ENCODE assay signal across 8 cellular contexts in genomic region chr7:6589829-6590644, GRCh38. TPM values are rescaled to one million over a fixed set of nuclear protein-coding genes. Genes with fewer than 3 reads are reported as not detected.
DNase-seq lines count a peak whose midpoint lies in the region; ATAC-seq and TF ChIP-seq lines count a peak whose summit lies in the region.

INTS15 (plus strand) TSS chr7:6590021; CDS start chr7:6590284, 263 bp downstream.

- no peaks in the 10 kb centered on the region for H3K36me3 ChIP-seq in uterus

- H3K4me1 ChIP-seq in uterus: peaks cover 0 to 4% of the 10 kb centered on the region in 2 donors

- TF ChIP-seq CTCF in GM12875 (IDR thresholded peaks at IDR 0.05; ENCODE audit: borderline replicate concordance, insufficient read depth, low read depth, low read length) (peak; percentile 87), HFFc6 (IDR thresholded peaks at IDR 0.05) (peak; percentile 85), uterus (IDR thresholded peaks at IDR 0.05) (peak; percentile 42 to 97 (median 93))

- H3K27me3 Mint-ChIP-seq in HFFc6 (ENCODE audit: insufficient read depth): no peaks in the 10 kb centered on the region; the same call in none of the 2 replicates

- peak; percentile 96 for ATAC-seq in left ventricle myocardium superior

- TF ChIP-seq POLR2A in uterus (IDR thresholded peaks at IDR 0.05): peak; percentile 40 to 74

- H3K4me3 ChIP-seq in GM12875 (ENCODE audit: low read depth, low read length) (peak within 1 kb of the TSS; percentile 98), uterus (peak within 1 kb of the TSS; percentile 50 to 71)

- peak within 1 kb of the TSS; percentile 93 for H3K4me3 Mint-ChIP-seq in HFFc6

- H3K9me3 Mint-ChIP-seq in HFFc6: no peaks in the 10 kb centered on the region

- peaks cover 5% of the 10 kb centered on the region; the same call in 1 of the 2 replicates for H3K36me3 Mint-ChIP-seq in HFFc6 (ENCODE audit: low read depth)

- intact Hi-C loops in T-helper 1 cell treated with Interleukin-12 subunit alpha and Interleukin-12 subunit beta and Interleukin-4 antibody, amounts not matched to agents 30 ng/mL and 1 ng/mL, for 36 hours (cut with micrococcal nuclease): loop anchor here (1.0 kb wide), 6 partner anchors 13 to 1050 kb away; partner anchors contain the start of genes UMAD1 and ZDHHC4
- intact Hi-C loops in left ventricle myocardium superior (cut with micrococcal nuclease): no loop called here
- intact Hi-C loops in uterus (cut with DNase I; ENCODE audit: low total_unique reads): no loop called here

- peak within 1 kb of the TSS; percentile 54 for H3K27ac Mint-ChIP-seq in HFFc6

- H3K27ac ChIP-seq in uterus: peak within 1 kb of the TSS; percentile 66 to 85

- H3K9me3 ChIP-seq in uterus: no peaks in the 10 kb centered on the region

- DNase-seq in HFFc6: peak; percentile 54
- DNase-seq in MV-4-11 (lab: John Stamatoyannopoulos, UW): peak; percentile 55
- peak; percentile 73 for DNase-seq in amniotic epithelial cell (ENCODE audit: low read depth)
- peak; percentile 90 for DNase-seq in left ventricle myocardium superior
- DNase-seq in putamen (ENCODE audit: low spot score): peak; percentile 71
- peak; percentile 60 to 77 for DNase-seq in uterus

- peaks cover 6% of the 10 kb centered on the region for H3K4me1 Mint-ChIP-seq in HFFc6 (ENCODE audit: low read depth)

- H3K27me3 ChIP-seq in uterus: no peaks in the 10 kb centered on the region

RNA-seq across cellular contexts. Expression of gene INTS15, which starts in this region (rescaled TPM):
- total RNA-seq in HFFc6 (2021; fragmentation: NEBNext Ultra II Directional; extraction: Animal tissue kit (Norgen Biotek cat#: 25700)): 10 to 100 TPM; 14.9 to 17.9 (median 17.4) TPM
- total RNA-seq in T-helper 1 cell treated with Interleukin-12 subunit alpha and Interleukin-12 subunit beta and Interleukin-4 antibody, amounts not matched to agents 30 ng/mL and 1 ng/mL, for 36 hours: 40.0 and 41.8 TPM in 2 replicates
- total RNA-seq in left ventricle myocardium superior (16.9 TPM), uterus (10 to 100 TPM in 3 of 4 donors, 1 to 10 TPM in 1; 7.6 to 44.1 (median 23.9) TPM)

Comparison
In these comparisons a context has a peak if more than half of its experiments do, and no peak if none do; other contexts are left out.
1. Peak in every context shown above with its lines: DNase-seq, ATAC-seq, H3K4me3 ChIP-seq and H3K27ac ChIP-seq.